In genomic region chr2:88627856-88628568, GRCh38 we compare ENCODE assay signal across 8 cellular contexts. TPM values are rescaled to one million over a fixed set of nuclear protein-coding genes. Genes with fewer than 3 reads are reported as not detected.
DNase-seq lines count a peak whose midpoint lies in the region; ATAC-seq and TF ChIP-seq lines count a peak whose summit lies in the region.

No MANE protein-coding gene starts in this region.

- intact Hi-C loops in CD4-positive, alpha-beta memory T cell (cut with micrococcal nuclease): loop anchor here (1.0 to 5.0 kb wide), 3 partner anchors 36 to 63 kb away; partner anchors contain the start of gene RPIA

- DNase-seq in CD4-positive, alpha-beta memory T cell: peak; percentile 79 to 93 (median 82)
- DNase-seq in activated T-cell treated with anti-CD3 and anti-CD28 coated beads, Interleukin-2, amount 50 U/mL, for 24 hours: peak; percentile 84
- DNase-seq in fibroblast of pulmonary artery (ENCODE audit: low read depth) (peak; percentile 98), neural crest cell (ENCODE audit: low read depth, low spot score) (peak; percentile 69)

- H3K27me3 ChIP-seq in CD4-positive, alpha-beta memory T cell (ENCODE audit: insufficient read depth, low read length): no peaks in the 10 kb centered on the region
- H3K27me3 ChIP-seq in subcutaneous abdominal adipose tissue (ENCODE audit: control insufficient read depth in 5 of 5, insufficient read depth in 4 of 5, low read length in 5 of 5): peaks cover 0 to 4% (median 0%) of the 10 kb centered on the region in 5 donors

- H3K4me3 Mint-ChIP-seq in CD4-positive, alpha-beta memory T cell: no peak overlapping the region
- no peak overlapping the region for H3K4me3 Mint-ChIP-seq in activated T-cell treated with anti-CD3 and anti-CD28 coated beads, Interleukin-2, amount 50 U/mL, for 24 hours
- no peak overlapping the region for H3K4me3 Mint-ChIP-seq in neural crest cell

- H3K27ac Mint-ChIP-seq in CD4-positive, alpha-beta memory T cell: no peak overlapping the region
- H3K27ac Mint-ChIP-seq in activated T-cell treated with anti-CD3 and anti-CD28 coated beads, Interleukin-2, amount 50 U/mL, for 24 hours: no peak overlapping the region
- H3K27ac Mint-ChIP-seq in neural crest cell (ENCODE audit: unreplicated experiment): no peak overlapping the region

- POLR2A ChIA-PET in CD4-positive, alpha-beta memory T cell (lab: Charles Lee; ENCODE audit: partially characterized antibody): interaction anchor here (1.0 to 3.5 kb wide), 10 partner anchors 9 to 611 kb away, joined by 3 to 49 read pairs (median 5); partner anchors contain the start of gene RPIA

- peaks cover 36% of the 10 kb centered on the region for H3K4me1 ChIP-seq in CD4-positive, alpha-beta memory T cell (ENCODE audit: insufficient read depth, low read length)
- H3K4me1 ChIP-seq in subcutaneous abdominal adipose tissue (ENCODE audit: control insufficient read depth in 5 of 5, insufficient read depth in 5 of 5, low read length in 5 of 5): peaks cover 15 to 32% (median 22%) of the 10 kb centered on the region in 5 donors

- peak overlapping the region; percentile 92 for H3K27ac ChIP-seq in CD4-positive, alpha-beta memory T cell (ENCODE audit: low read depth, low read length)
- H3K27ac ChIP-seq in subcutaneous abdominal adipose tissue (ENCODE audit: low read depth, low read length): peak overlapping the region; percentile 95

- H3K36me3 ChIP-seq in CD4-positive, alpha-beta memory T cell (ENCODE audit: insufficient read depth, low read length): no peaks in the 10 kb centered on the region
- no peaks in the 10 kb centered on the region for H3K36me3 ChIP-seq in subcutaneous abdominal adipose tissue (ENCODE audit: control insufficient read depth in 5 of 5, insufficient read depth in 5 of 5, low read length in 5 of 5)

- H3K9ac ChIP-seq in subcutaneous abdominal adipose tissue (ENCODE audit: low read length in 5 of 5): peak overlapping the region; percentile 82 to 99 (median 85)

- peaks cover 0 to 4% of the 10 kb centered on the region in 2 donors for H3K36me3 Mint-ChIP-seq in CD4-positive, alpha-beta memory T cell
- H3K36me3 Mint-ChIP-seq in activated T-cell treated with anti-CD3 and anti-CD28 coated beads, Interleukin-2, amount 50 U/mL, for 24 hours (ENCODE audit: low read depth): peaks cover 7% of the 10 kb centered on the region
- H3K36me3 Mint-ChIP-seq in neural crest cell (ENCODE audit: low read depth): no peaks in the 10 kb centered on the region

- no peaks in the 10 kb centered on the region for H3K27me3 Mint-ChIP-seq in CD4-positive, alpha-beta memory T cell
- no peaks in the 10 kb centered on the region for H3K27me3 Mint-ChIP-seq in activated T-cell treated with anti-CD3 and anti-CD28 coated beads, Interleukin-2, amount 50 U/mL, for 24 hours
- H3K27me3 Mint-ChIP-seq in neural crest cell (ENCODE audit: low read depth): no peaks in the 10 kb centered on the region

- CTCF ChIA-PET in CD4-positive, alpha-beta memory T cell (lab: Charles Lee; ENCODE audit: partially characterized antibody): interaction anchor here (0.9 to 2.4 kb wide), 5 partner anchors 34 to 64 kb away, joined by 3 to 6 read pairs (median 4); partner anchors contain the start of gene RPIA

- no peaks in the 10 kb centered on the region for H3K9me3 ChIP-seq in CD4-positive, alpha-beta memory T cell (ENCODE audit: control insufficient read depth in 1 of 2, low read length in 2 of 2)
- no peaks in the 10 kb centered on the region for H3K9me3 ChIP-seq in subcutaneous abdominal adipose tissue (ENCODE audit: control insufficient read depth in 5 of 5, low read length in 5 of 5)

- TF ChIP-seq CTCF in fibroblast of pulmonary artery (IDR thresholded peaks at IDR 0.05; ENCODE audit: low read length, missing control alignments): no peak
- no peak for TF ChIP-seq CTCF in neural crest cell (conservative IDR thresholded peaks at IDR 0.05)

- peak overlapping the region; percentile 83 to 89 for H3K4me3 ChIP-seq in CD4-positive, alpha-beta memory T cell (ENCODE audit: low read length in 2 of 2)
- peak overlapping the region; percentile 69 for H3K4me3 ChIP-seq in fibroblast of pulmonary artery (replicated peaks; ENCODE audit: low read depth, low read length)
- H3K4me3 ChIP-seq in subcutaneous abdominal adipose tissue (ENCODE audit: low read depth in 1 of 5, low read length in 5 of 5): peak overlapping the region; percentile 68 to 98 (median 87)

- peaks cover 0 to 17% (median 9%) of the 10 kb centered on the region in 4 donors for H3K4me1 Mint-ChIP-seq in CD4-positive, alpha-beta memory T cell
- H3K4me1 Mint-ChIP-seq in activated T-cell treated with anti-CD3 and anti-CD28 coated beads, Interleukin-2, amount 50 U/mL, for 24 hours (ENCODE audit: low read depth): peaks cover 21% of the 10 kb centered on the region
- peaks cover 10% of the 10 kb centered on the region for H3K4me1 Mint-ChIP-seq in neural crest cell

- no peaks in the 10 kb centered on the region for H3K9me3 Mint-ChIP-seq in CD4-positive, alpha-beta memory T cell
- no peaks in the 10 kb centered on the region for H3K9me3 Mint-ChIP-seq in activated T-cell treated with anti-CD3 and anti-CD28 coated beads, Interleukin-2, amount 50 U/mL, for 24 hours
- H3K9me3 Mint-ChIP-seq in neural crest cell: no peaks in the 10 kb centered on the region

- peak; percentile 42 for ATAC-seq in GM19351 (IDR thresholded peaks at IDR 0.05; ENCODE audit: unreplicated experiment)
- ATAC-seq in HG03457 (IDR thresholded peaks at IDR 0.05; ENCODE audit: unreplicated experiment): peak; percentile 23

TF ChIP-seq in PFSK-1, 5 proteins besides CTCF, POLR2A, EP300 and RAD21:
- peak; percentile 13; the same call in 1 of the 2 replicates for TF ChIP-seq SIN3A (IDR thresholded peaks at IDR 0.05; ENCODE audit: borderline replicate concordance, insufficient read depth, low read length)
- no peak for TF ChIP-seq REST (IDR thresholded peaks at IDR 0.05; ENCODE audit: insufficient read depth in 1 of 2, low read depth in 2 of 2, low read length in 2 of 2)
- peak; percentile 89 for TF ChIP-seq POLR2AphosphoS5 (IDR thresholded peaks at IDR 0.05; ENCODE audit: low read depth, low read length)
- no peak for TF ChIP-seq FOXP2 (optimal IDR thresholded peaks at IDR 0.05; ENCODE audit: borderline replicate concordance, extremely low read depth, extremely low read length, insufficient read depth)
- peak; percentile 82 for TF ChIP-seq TAF1 (IDR thresholded peaks at IDR 0.05; ENCODE audit: borderline replicate concordance, insufficient read depth, low read length)

RNA-seq across cellular contexts. Expression of gene EIF2AK3, which starts 0.7 kb away (rescaled TPM):
- total RNA-seq in CD4-positive, alpha-beta memory T cell: 10 to 100 TPM; 30.9 to 31.0 TPM
- polyA plus RNA-seq in CD4-positive, alpha-beta memory T cell: 10 to 100 TPM in 1 of 2 donors, 1 to 10 TPM in 1; 1.3 to 10.1 TPM
- 7.1 TPM for polyA plus RNA-seq in PFSK-1 (2012; ENCODE audit: insufficient read length, low read depth)
- 14.1 and 15.2 TPM in 2 replicates for total RNA-seq in neural crest cell

Comparison
In these comparisons a context has a peak if more than half of its experiments do, and no peak if none do; other contexts are left out.
1. Peak in every context shown above with its lines: DNase-seq, ATAC-seq, H3K4me3 ChIP-seq and H3K27ac ChIP-seq.